ENCODE assay signal across 36 cellular contexts in the genomic region with DNA sequence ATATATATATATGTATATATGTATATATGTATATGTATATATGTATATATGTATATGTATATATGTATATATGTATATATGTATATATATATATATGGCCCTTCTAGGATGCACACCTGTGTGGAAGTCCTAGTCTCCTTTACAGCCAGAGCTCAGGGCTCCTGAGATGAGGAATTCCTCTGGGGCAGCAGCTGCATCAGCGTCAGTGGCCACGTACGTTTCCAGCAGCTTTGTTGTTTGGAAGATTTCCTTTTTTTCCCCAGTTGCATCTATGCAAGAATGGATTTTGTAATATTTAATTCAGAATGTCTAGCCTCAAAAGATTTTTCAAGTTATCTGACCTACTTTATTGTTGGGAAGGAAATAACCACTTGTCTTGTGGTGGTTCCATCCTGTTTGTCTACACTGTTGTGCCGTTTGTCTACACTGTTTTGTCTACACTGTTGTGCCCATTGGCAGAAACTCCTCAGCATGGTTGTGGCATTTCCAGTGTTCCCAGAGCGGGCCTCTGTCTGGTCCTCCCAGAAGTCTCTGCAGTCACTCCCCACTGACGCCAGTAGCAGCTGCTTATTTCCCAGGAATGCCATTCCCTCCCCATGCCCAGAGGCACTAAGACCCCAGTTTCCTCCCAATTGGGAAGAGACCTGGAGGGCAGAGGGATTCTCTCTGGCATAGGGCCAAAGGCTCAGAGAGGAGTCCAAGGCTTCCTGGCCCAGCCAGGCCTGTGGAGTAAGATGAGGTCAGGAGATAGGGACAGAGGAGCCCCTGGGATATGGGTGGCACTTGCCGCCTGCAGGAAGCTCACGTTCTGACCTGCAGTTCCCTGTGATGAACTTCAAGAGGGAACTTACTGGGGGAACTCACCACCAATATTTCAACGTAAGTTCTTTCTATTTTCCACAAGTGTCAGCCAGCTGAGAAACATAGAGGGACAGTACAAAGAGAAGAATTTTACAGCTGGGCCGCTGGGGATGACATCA.
DNase-seq lines count a peak whose midpoint lies in the region; ATAC-seq, FAIRE-seq and TF ChIP-seq lines count a peak whose summit lies in the region.
"Had no signal": no experiment of that assay in that cellular context is flagged by ENCODE, and none has a peak within 500 bp of the region (broad histone marks: within the 10 kb centered on the region; RNA-seq: fewer than 3 reads in every experiment).

No MANE protein-coding gene starts in this region.

- 23% methylated on average over 7 of the region's 10 CpGs for WGBS in K562 (ENCODE audit: insufficient coverage, low coverage, missing lambda C conversion rate)
- 31% methylated on average over 9 of the region's 10 CpGs for WGBS in HepG2 (ENCODE audit: low lambda C conversion rate)
- WGBS in upper lobe of left lung, 2 donors, result 69 to 71% methylated on average over 9 to 10 of the region's 10 CpGs

- POLR2A ChIA-PET in K562 (lab: Yijun Ruan, JAX), result no interaction called here
- POLR2A ChIA-PET in HepG2 (lab: Yijun Ruan, JAX), result no interaction called here

- peaks cover 4% of the 10 kb centered on the region for H3K4me1 Mint-ChIP-seq in activated CD8-positive, alpha-beta memory T cell treated with anti-CD3 and anti-CD28 coated beads, Interleukin-2, amount 10 ng/mL, durations not matched to agents 7 days and 5 days

- H3K79me2 ChIP-seq in K562 (ENCODE audit: control insufficient read depth, insufficient read depth, low read length) (no peaks in the 10 kb centered on the region), HepG2 (ENCODE audit: insufficient read depth, low read length) (no peaks in the 10 kb centered on the region)

- no peak for TF ChIP-seq RAD21 in K562 (CRISPR knock-in tag; conservative IDR thresholded peaks at IDR 0.05 in 1 of 2, IDR thresholded peaks at IDR 0.05 in 1 of 2)
- no peak for TF ChIP-seq RAD21 in HepG2 (CRISPR knock-in tag; IDR thresholded peaks at IDR 0.05)

- in situ Hi-C loops in K562 (cut with MboI) (no loop called here), HepG2 (cut with HindIII; ENCODE audit: extremely low pct_ligation_motif_present, low pct_unique_long_range_greater_than_20kb) (no loop called here)

- H3K9me3 ChIP-seq in K562 (replicated peaks; ENCODE audit: control insufficient read depth, insufficient read depth, low read depth, low read length) (0 out of 2 replicates have a peak, but pooled peaks cover 2% of the 10 kb centered on the region), HepG2 (ENCODE audit: low read length) (no peaks in the 10 kb centered on the region), upper lobe of left lung (no peaks in the 10 kb centered on the region)
- H3K9me3 ChIP-seq: pancreas, tibial artery had no signal

- H4K20me1 ChIP-seq in K562 (replicated peaks; ENCODE audit: control insufficient read depth, insufficient read depth, low read length) (no peaks in the 10 kb centered on the region), HepG2 (ENCODE audit: insufficient read depth, low read length) (no peaks in the 10 kb centered on the region)

- TF ChIP-seq EP300 in K562 (IDR thresholded peaks at IDR 0.05; ENCODE audit: low read length), result no peak
- no peak for TF ChIP-seq EP300 in HepG2 (IDR thresholded peaks at IDR 0.05; ENCODE audit: low read depth in 2 of 2, low read length in 2 of 2)
- TF ChIP-seq EP300 in HepG2 (CRISPR knock-in tag; IDR thresholded peaks at IDR 0.05; ENCODE audit: borderline replicate concordance), result no peak
- no peak for TF ChIP-seq EP300 in upper lobe of left lung (IDR thresholded peaks at IDR 0.05)

- H3K36me3 ChIP-seq in K562 (ENCODE audit: control insufficient read depth, insufficient read depth, low read length) (no peaks in the 10 kb centered on the region), HepG2 (replicated peaks in 1 of 2; ENCODE audit: control insufficient read depth in 1 of 2, insufficient read depth in 2 of 2, low read length in 2 of 2) (no peaks in the 10 kb centered on the region), upper lobe of left lung (no peaks in the 10 kb centered on the region)
- H3K36me3 ChIP-seq: pancreas, tibial artery had no signal

- no TSS peak for BruUV-seq in K562 (replicated peaks; lab: Mats Ljungman, UMichigan)
- BruUV-seq in HepG2 (replicated peaks; lab: Mats Ljungman, UMichigan), result no TSS peak

- no peak overlapping the region for H3K4me3 ChIP-seq in K562
- peak overlapping the region in 1 of 3 experiments; percentile 11; a peak in 1 of 6 replicates for H3K4me3 ChIP-seq in HepG2 (replicated peaks in 1 of 3; ENCODE audit: insufficient read depth in 1 of 3, low read depth in 2 of 3, low read length in 3 of 3)
- no peak overlapping the region for H3K4me3 ChIP-seq in upper lobe of left lung
- H3K4me3 ChIP-seq: GM23338, pancreas, SK-N-MC, tibial artery had no signal

- FAIRE-seq in K562 (lab: Jason Lieb, UNC), result no peak
- no peak for FAIRE-seq in HepG2 (lab: Jason Lieb, UNC)
- FAIRE-seq: frontal cortex, GM18507, GM19239, pancreas, TTC549 had no signal

- H3K9me1 ChIP-seq in K562 (ENCODE audit: control insufficient read depth, insufficient read depth, low read length), result no peaks in the 10 kb centered on the region

- TF ChIP-seq CTCF in K562 (IDR thresholded peaks at IDR 0.05 in 2 of 3, conservative IDR thresholded peaks at IDR 0.05 in 1 of 3; ENCODE audit: insufficient read depth in 2 of 3, low read depth in 1 of 3, low read length in 3 of 3) (no peak), HepG2 (CRISPR knock-in tag; IDR thresholded peaks at IDR 0.05) (no peak), upper lobe of left lung (IDR thresholded peaks at IDR 0.05) (no peak)

- H3K4me2 ChIP-seq in K562 (ENCODE audit: insufficient read depth, low read length) (no peak overlapping the region), HepG2 (ENCODE audit: low read depth, low read length) (peak overlapping the region; percentile 52)
- H3K4me2 ChIP-seq: GM23338 had no signal

- TF ChIP-seq POLR2A in K562 (conservative IDR thresholded peaks at IDR 0.05) (no peak), HepG2 (IDR thresholded peaks at IDR 0.05; ENCODE audit: insufficient read depth in 1 of 2, low read depth in 2 of 2, low read length in 2 of 2) (no peak), upper lobe of left lung (IDR thresholded peaks at IDR 0.05) (no peak)

- H3K27ac Mint-ChIP-seq in activated CD8-positive, alpha-beta memory T cell treated with anti-CD3 and anti-CD28 coated beads, Interleukin-2, amount 10 ng/mL, durations not matched to agents 7 days and 5 days, result no peak overlapping the region
- H3K27ac Mint-ChIP-seq: activated CD4-positive, alpha-beta memory T cell treated with anti-CD3 and anti-CD28 coated beads for 36 hours; activated T-helper 1 cell treated with anti-CD3 and anti-CD28 coated beads, Interleukin-12 subunit alpha, Interleukin-12 subunit beta, Interleukin-2, Interleukin-4 antibody, amounts not matched to agents 30 ng/mL and 10 ng/mL and 1 ng/mL, durations not matched to agents 14 hours and 24 hours and 36 hours; CD4-positive, alpha-beta T cell; endodermal cell; GM23338; T-helper 1 cell treated with Interleukin-12 subunit alpha and Interleukin-12 subunit beta and Interleukin-4 antibody, amounts not matched to agents 30 μg/mL and 1 μg/mL, for 36 hours had no signal

- no peaks in the 10 kb centered on the region for H3K9me3 Mint-ChIP-seq in activated CD8-positive, alpha-beta memory T cell treated with anti-CD3 and anti-CD28 coated beads, Interleukin-2, amount 10 ng/mL, durations not matched to agents 7 days and 5 days (ENCODE audit: low read depth)
- H3K9me3 Mint-ChIP-seq: activated CD4-positive, alpha-beta memory T cell treated with anti-CD3 and anti-CD28 coated beads for 36 hours; activated T-helper 1 cell treated with anti-CD3 and anti-CD28 coated beads, Interleukin-12 subunit alpha, Interleukin-12 subunit beta, Interleukin-2, Interleukin-4 antibody, amounts not matched to agents 30 ng/mL and 10 ng/mL and 1 ng/mL, durations not matched to agents 14 hours and 24 hours and 36 hours; CD4-positive, alpha-beta T cell; central memory CD8-positive, alpha-beta T cell; T-helper 1 cell treated with Interleukin-12 subunit alpha and Interleukin-12 subunit beta and Interleukin-4 antibody, amounts not matched to agents 30 μg/mL and 1 μg/mL, for 36 hours had no signal

- CTCF ChIA-PET in activated CD8-positive, alpha-beta memory T cell treated with anti-CD3 and anti-CD28 coated beads, Interleukin-2, amount 10 ng/mL, durations not matched to agents 7 days and 5 days (lab: Charles Lee), result no interaction called here
- CTCF ChIA-PET in K562 (lab: Yijun Ruan, JAX; ENCODE audit: low intra/inter-chr PET ratio), result no interaction called here
- CTCF ChIA-PET in HepG2 (lab: Yijun Ruan, JAX; ENCODE audit: low intra/inter-chr PET ratio, low total read pairs), result no interaction called here

- H3K4me3 Mint-ChIP-seq in activated CD8-positive, alpha-beta memory T cell treated with anti-CD3 and anti-CD28 coated beads, Interleukin-2, amount 10 ng/mL, durations not matched to agents 7 days and 5 days, result no peak overlapping the region
- H3K4me3 Mint-ChIP-seq: activated CD4-positive, alpha-beta memory T cell treated with anti-CD3 and anti-CD28 coated beads for 36 hours; activated T-helper 1 cell treated with anti-CD3 and anti-CD28 coated beads, Interleukin-12 subunit alpha, Interleukin-12 subunit beta, Interleukin-2, Interleukin-4 antibody, amounts not matched to agents 30 ng/mL and 10 ng/mL and 1 ng/mL, durations not matched to agents 14 hours and 24 hours and 36 hours; CD4-positive, alpha-beta T cell; central memory CD8-positive, alpha-beta T cell; endodermal cell; GM23338; T-helper 1 cell treated with Interleukin-12 subunit alpha and Interleukin-12 subunit beta and Interleukin-4 antibody, amounts not matched to agents 30 μg/mL and 1 μg/mL, for 36 hours had no signal

- peaks cover 47% of the 10 kb centered on the region for H3K27me3 Mint-ChIP-seq in activated CD8-positive, alpha-beta memory T cell treated with anti-CD3 and anti-CD28 coated beads, Interleukin-2, amount 10 ng/mL, durations not matched to agents 7 days and 5 days

- H3K27me3 ChIP-seq in K562 (ENCODE audit: control insufficient read depth in 2 of 2, insufficient read depth in 2 of 2, low read length in 2 of 2) (no peaks in the 10 kb centered on the region), HepG2 (ENCODE audit: control insufficient read depth in 1 of 2, insufficient read depth in 2 of 2, low read length in 2 of 2) (no peaks in the 10 kb centered on the region), upper lobe of left lung (peaks cover 0 to 13% (median 8%) of the 10 kb centered on the region in 4 donors)
- H3K27me3 ChIP-seq: pancreas had no signal

- H3K27ac ChIP-seq in K562 (ENCODE audit: extremely low read depth, low read depth, low read length) (no peak overlapping the region), HepG2 (ENCODE audit: extremely low read length, insufficient read depth, low read length) (no peak overlapping the region), upper lobe of left lung (peak overlapping the region in 1 of 4 donors; percentile 2)
- H3K27ac ChIP-seq: pancreas, SK-N-MC, tibial artery had no signal

- H3K4me1 ChIP-seq in K562 (replicated peaks in 1 of 2; ENCODE audit: control insufficient read depth in 2 of 2, insufficient read depth in 2 of 2, low read length in 2 of 2), result peaks cover 0 to 8% of the 10 kb centered on the region in 2 experiments; a peak in 3 of 5 replicates
- peaks cover 36% of the 10 kb centered on the region for H3K4me1 ChIP-seq in HepG2 (ENCODE audit: insufficient read depth, low read length)
- H3K4me1 ChIP-seq in upper lobe of left lung, result peaks cover 9 to 17% (median 13%) of the 10 kb centered on the region in 4 donors

- H3K36me3 Mint-ChIP-seq in activated CD8-positive, alpha-beta memory T cell treated with anti-CD3 and anti-CD28 coated beads, Interleukin-2, amount 10 ng/mL, durations not matched to agents 7 days and 5 days, result no peaks in the 10 kb centered on the region
- H3K36me3 Mint-ChIP-seq: activated CD4-positive, alpha-beta memory T cell treated with anti-CD3 and anti-CD28 coated beads for 36 hours had no signal

- ATAC-seq in activated CD8-positive, alpha-beta memory T cell treated with anti-CD3 and anti-CD28 coated beads, Interleukin-2, amount 10 ng/mL, durations not matched to agents 7 days and 5 days, result no peak
- ATAC-seq in K562 (no peak), HepG2 (peak; percentile 70), upper lobe of left lung (ENCODE audit: low FRiP score in 2 of 2) (peak; percentile 5 to 8)
- ATAC-seq: GM23338, left cardiac atrium, pancreas had no signal

- H2AFZ ChIP-seq in K562 (ENCODE audit: low read depth, low read length) (no peak overlapping the region), HepG2 (ENCODE audit: low read length) (no peak overlapping the region)
- H2AFZ ChIP-seq: GM23338 had no signal

- DNase-seq in activated CD8-positive, alpha-beta memory T cell treated with anti-CD3 and anti-CD28 coated beads, Interleukin-2, amount 50 U/mL, for 48 hours, result peak; percentile 12
- no peak for DNase-seq in activated CD8-positive, alpha-beta memory T cell treated with anti-CD3 and anti-CD28 coated beads, Interleukin-2, amount 10 ng/mL, durations not matched to agents 7 days and 5 days
- no peak for DNase-seq in K562 (ENCODE audit: extremely low read depth in 1 of 4, low spot score in 3 of 4)
- DNase-seq in HepG2 (ENCODE audit: low spot score), result no peak
- no peak for DNase-seq in upper lobe of left lung
- no peak for DNase-seq in NCI-H2171 (lab: John Stamatoyannopoulos, UW)
- DNase-seq in amniotic stem cell (lab: John Stamatoyannopoulos, UW), result no peak
- DNase-seq in cerebellum (ENCODE audit: low spot score), result no peak
- DNase-seq: 8988T; activated CD4-positive, alpha-beta memory T cell treated with anti-CD3 and anti-CD28 coated beads for 36 hours; activated CD4-positive, CD25-positive, alpha-beta regulatory T cell; activated CD8-positive, alpha-beta memory T cell treated with anti-CD3 and anti-CD28 coated beads, Interleukin-2, amount 50 U/mL, for 4 hours; activated naive CD4-positive, alpha-beta T cell treated with Interleukin-2 at 50 U/mL for 16 hours; CD4-positive, alpha-beta T cell; dermis blood vessel endothelial cell; DMS 273 treated with DMSO at 0.1 percent for 48 hours; EL; endodermal cell; left cardiac atrium; mammary epithelial cell; NCI-H1092 treated with DMSO at 0.1 percent for 48 hours; NCI-H1694 treated with DMSO at 0.1 percent for 48 hours; NCI-H510A treated with DMSO at 0.1 percent for 48 hours; pancreas; RPMI8226; stimulated activated CD4-positive, alpha-beta T cell treated with anti-CD3 and anti-CD28 coated beads, Interleukin-4, amount 100 ng/mL, for 24 hours had no signal

- H3K9ac ChIP-seq in K562 (ENCODE audit: insufficient read depth in 1 of 2, low read depth in 2 of 2, low read length in 2 of 2) (no peak overlapping the region), HepG2 (ENCODE audit: insufficient read depth, low read depth, low read length) (no peak overlapping the region)

- intact Hi-C loops in K562 (cut with micrococcal nuclease) (no loop called here), HepG2 (cut with micrococcal nuclease; ENCODE audit: unreplicated experiment) (no loop called here)

Comparison
In these comparisons a context has a peak if more than half of its experiments do, and no peak if none do; other contexts are left out.
1. ATAC-seq: peak in HepG2 (single experiment) and upper lobe of left lung (2 of 2); none in activated CD8-positive, alpha-beta memory T cell treated with anti-CD3 and anti-CD28 coated beads, Interleukin-2, amount 10 ng/mL, durations not matched to agents 7 days and 5 days (single experiment) and K562 (single experiment).